31 cellular contexts compared by ENCODE assay signal in genomic region chr7:130598056-130598455, GRCh38.
"Had no signal": no experiment of that assay in that cellular context is flagged by ENCODE, and none has a peak within 500 bp of the region (broad histone marks: within the 10 kb centered on the region; RNA-seq: fewer than 3 reads in every experiment).

No MANE protein-coding gene starts in this region.

- H3K27me3 Mint-ChIP-seq: activated CD4-positive, alpha-beta memory T cell treated with anti-CD3 and anti-CD28 coated beads for 36 hours; activated naive CD8-positive, alpha-beta T cell treated with anti-CD3 and anti-CD28 coated beads for 36 hours; effector memory CD8-positive, alpha-beta T cell; stimulated activated naive B cell treated with anti-CD40 and anti-IgM and Interleukin-4, amounts not matched to agents 10 μg/mL and 1 μg/mL and 100 μg/mL, for 72 hours had no signal

- H3K4me3 Mint-ChIP-seq: activated CD4-positive, alpha-beta memory T cell treated with anti-CD3 and anti-CD28 coated beads for 36 hours; activated naive CD4-positive, alpha-beta T cell treated with anti-CD3 and anti-CD28 coated beads for 36 hours; activated naive CD8-positive, alpha-beta T cell treated with anti-CD3 and anti-CD28 coated beads for 36 hours; activated T-helper 1 cell treated with anti-CD3 and anti-CD28 coated beads, Interleukin-12 subunit alpha, Interleukin-12 subunit beta, Interleukin-2, Interleukin-4 antibody, amounts not matched to agents 30 ng/mL and 10 ng/mL and 1 ng/mL, durations not matched to agents 14 hours and 24 hours and 36 hours; effector memory CD8-positive, alpha-beta T cell; immature natural killer cell; nephron; stimulated activated naive B cell treated with anti-CD40 and anti-IgM and Interleukin-4, amounts not matched to agents 10 μg/mL and 1 μg/mL and 100 μg/mL, for 72 hours had no signal

- H3K36me3 ChIP-seq: adrenal gland, brain microvascular endothelial cell, heart left ventricle, stomach, suprapubic skin, tibial artery, upper lobe of right lung had no signal

- H3K9me3 Mint-ChIP-seq: activated naive CD8-positive, alpha-beta T cell treated with anti-CD3 and anti-CD28 coated beads for 36 hours; activated T-helper 1 cell treated with anti-CD3 and anti-CD28 coated beads, Interleukin-12 subunit alpha, Interleukin-12 subunit beta, Interleukin-2, Interleukin-4 antibody, amounts not matched to agents 30 ng/mL and 10 ng/mL and 1 ng/mL, durations not matched to agents 14 hours and 24 hours and 36 hours; effector memory CD8-positive, alpha-beta T cell had no signal

- H3K27ac ChIP-seq: adrenal gland, brain microvascular endothelial cell, stomach, suprapubic skin, tibial artery, upper lobe of right lung, WERI-Rb-1 had no signal

- H3K4me1 ChIP-seq: adrenal gland, stomach, suprapubic skin, tibial artery, upper lobe of right lung had no signal

- DNase-seq: activated CD4-positive, alpha-beta memory T cell treated with anti-CD3 and anti-CD28 coated beads for 36 hours; activated CD4-positive, alpha-beta T cell treated with anti-CD3 and anti-CD28 coated beads for 48 hours; activated CD8-positive, alpha-beta memory T cell treated with anti-CD3 and anti-CD28 coated beads, Interleukin-2, amount 50 U/mL, for 4 hours; activated effector memory CD4-positive, alpha-beta T cell treated with anti-CD3 and anti-CD28 coated beads, Interleukin-2, amount 50 U/mL, for 16 hours; activated naive CD4-positive, alpha-beta T cell treated with anti-CD3 and anti-CD28 coated beads for 36 hours; activated naive CD8-positive, alpha-beta T cell treated with anti-CD3 and anti-CD28 coated beads for 36 hours; activated T-cell treated with anti-CD3 and anti-CD28 coated beads, Interleukin-2, amount 50 U/mL, for 1 hour; adrenal gland; brain microvascular endothelial cell; caudate nucleus; cortex of kidney; effector memory CD8-positive, alpha-beta T cell; foreskin fibroblast; heart left ventricle; hypothalamus; immature natural killer cell; kidney; left colon; mammary epithelial cell; posterior cingulate gyrus; right cardiac atrium; stimulated activated CD4-positive, alpha-beta T cell treated with anti-CD3 and anti-CD28 coated beads, Interleukin-15, amount 100 ng/mL, for 24 hours; stimulated activated CD4-positive, alpha-beta T cell treated with anti-CD3 and anti-CD28 coated beads, Interleukin-2, amount 100 ng/mL, for 24 hours; stimulated activated naive B cell treated with anti-CD40 and anti-IgM and Interleukin-4, amounts not matched to agents 10 μg/mL and 1 μg/mL and 100 μg/mL, for 72 hours; stomach; tibial artery; upper lobe of right lung; WERI-Rb-1 had no signal

- H3K27me3 ChIP-seq: adrenal gland, brain microvascular endothelial cell, heart left ventricle, stomach, suprapubic skin, tibial artery, upper lobe of right lung had no signal

- H3K27ac Mint-ChIP-seq: activated CD4-positive, alpha-beta memory T cell treated with anti-CD3 and anti-CD28 coated beads for 36 hours; activated naive CD4-positive, alpha-beta T cell treated with anti-CD3 and anti-CD28 coated beads for 36 hours; activated naive CD8-positive, alpha-beta T cell treated with anti-CD3 and anti-CD28 coated beads for 36 hours; activated T-helper 1 cell treated with anti-CD3 and anti-CD28 coated beads, Interleukin-12 subunit alpha, Interleukin-12 subunit beta, Interleukin-2, Interleukin-4 antibody, amounts not matched to agents 30 ng/mL and 10 ng/mL and 1 ng/mL, durations not matched to agents 14 hours and 24 hours and 36 hours; effector memory CD8-positive, alpha-beta T cell; immature natural killer cell; nephron; stimulated activated naive B cell treated with anti-CD40 and anti-IgM and Interleukin-4, amounts not matched to agents 10 μg/mL and 1 μg/mL and 100 μg/mL, for 72 hours had no signal

- H3K4me1 Mint-ChIP-seq: activated naive CD8-positive, alpha-beta T cell treated with anti-CD3 and anti-CD28 coated beads for 36 hours; immature natural killer cell; nephron; stimulated activated naive B cell treated with anti-CD40 and anti-IgM and Interleukin-4, amounts not matched to agents 10 μg/mL and 1 μg/mL and 100 μg/mL, for 72 hours had no signal

- H3K9me3 ChIP-seq: adrenal gland, heart left ventricle, stomach, suprapubic skin, tibial artery, upper lobe of right lung had no signal

- H3K4me3 ChIP-seq: adrenal gland, heart left ventricle, stomach, suprapubic skin, tibial artery, upper lobe of right lung had no signal
